Comparison of ENCODE assay signal across 9 cellular contexts in genomic region chr7:133547981-133548380, GRCh38.
"Had no signal": no experiment of that assay in that cellular context is flagged by ENCODE, and none has a peak within 500 bp of the region (broad histone marks: within the 10 kb centered on the region; RNA-seq: fewer than 3 reads in every experiment).

No MANE protein-coding gene starts in this region.

- H3K9me3 ChIP-seq: HAP-1 had no signal

- DNase-seq: H7, HFFc6, IMR-90, KG1 had no signal

- H3K4me3 Mint-ChIP-seq: GM23338, HFFc6 had no signal

- H3K4me2 ChIP-seq: GM23338 had no signal

- H3K4me3 ChIP-seq: GM23338, HAP-1, K562 had no signal

- H3K9me3 Mint-ChIP-seq: GM23338, HFFc6 had no signal

- ATAC-seq: GM23338, HCT116, K562 had no signal

- H3K4me1 ChIP-seq: HAP-1 had no signal

- H3K27ac Mint-ChIP-seq: GM23338, HFFc6 had no signal

- FAIRE-seq: HTR-8/SVneo, K562 had no signal
